Comparison of ENCODE assay signal across 8 cellular contexts in genomic region chr6:27188206-27188884, GRCh38. TPM values are rescaled to one million over a fixed set of nuclear protein-coding genes. Genes with fewer than 3 reads are reported as not detected.
DNase-seq lines count a peak whose midpoint lies in the region; ATAC-seq and TF ChIP-seq lines count a peak whose summit lies in the region.

No MANE protein-coding gene starts in this region.

- H3K4me1 ChIP-seq in tibial nerve: peaks cover 0 to 12% (median 0%) of the 10 kb centered on the region in 4 donors

- H3K36me3 ChIP-seq in tibial nerve: no peaks in the 10 kb centered on the region

- H3K4me1 Mint-ChIP-seq in activated CD4-positive, alpha-beta memory T cell treated with anti-CD3 and anti-CD28 coated beads, Interleukin-2, amount 10 ng/mL, durations not matched to agents 7 days and 5 days: peaks cover 13% of the 10 kb centered on the region

- H3K27ac ChIP-seq in epithelial cell of prostate (peak overlapping the region; percentile 79), tibial nerve (peak overlapping the region; percentile 50 to 86 (median 73))

- TF ChIP-seq EP300 in tibial nerve (IDR thresholded peaks at IDR 0.05): peak in 1 of 2 donors; percentile 26

- TF ChIP-seq CTCF in AG04449 (IDR thresholded peaks at IDR 0.05; ENCODE audit: insufficient read depth, low read length, missing control alignments): no peak
- TF ChIP-seq CTCF in tibial nerve (IDR thresholded peaks at IDR 0.05): no peak

- POLR2A ChIA-PET in AG04449 (lab: Yijun Ruan, JAX): interaction anchor here (0.6 to 1.5 kb wide), 2 partner anchors 11 to 702 kb away, joined by 4 to 7 read pairs; a partner anchor contains a TSS
- POLR2A ChIA-PET in activated CD4-positive, alpha-beta memory T cell treated with anti-CD3 and anti-CD28 coated beads, Interleukin-2, amount 10 ng/mL, durations not matched to agents 7 days and 5 days (lab: Charles Lee): interaction anchor here (0.8 to 1.7 kb wide), 8 partner anchors 11 to 705 kb away, joined by 3 to 5 read pairs (median 3); a partner anchor contains a TSS

- no peaks in the 10 kb centered on the region for H3K27me3 ChIP-seq in tibial nerve

- peak overlapping the region; percentile 62 for H3K27ac Mint-ChIP-seq in activated CD4-positive, alpha-beta memory T cell treated with anti-CD3 and anti-CD28 coated beads, Interleukin-2, amount 10 ng/mL, durations not matched to agents 7 days and 5 days

- no peaks in the 10 kb centered on the region for H3K9me3 Mint-ChIP-seq in activated CD4-positive, alpha-beta memory T cell treated with anti-CD3 and anti-CD28 coated beads, Interleukin-2, amount 10 ng/mL, durations not matched to agents 7 days and 5 days

- 1% methylated on average over 25 of the region's 25 CpGs for WGBS in tibial nerve, 2 donors

- H3K9me3 ChIP-seq in tibial nerve: no peaks in the 10 kb centered on the region

- CTCF ChIA-PET in AG04449 (lab: Yijun Ruan, JAX): interaction anchor here (0.6 to 2.1 kb wide), 17 partner anchors 11 to 707 kb away, joined by 3 to 17 read pairs (median 4); a partner anchor contains a TSS
- CTCF ChIA-PET in activated CD4-positive, alpha-beta memory T cell treated with anti-CD3 and anti-CD28 coated beads, Interleukin-2, amount 10 ng/mL, durations not matched to agents 7 days and 5 days (lab: Charles Lee): interaction anchor here (0.6 to 1.4 kb wide), 8 partner anchors 11 to 619 kb away, joined by 3 to 8 read pairs (median 5); a partner anchor contains a TSS

- no peak for TF ChIP-seq POLR2A in tibial nerve (IDR thresholded peaks at IDR 0.05)

- H3K4me3 Mint-ChIP-seq in activated CD4-positive, alpha-beta memory T cell treated with anti-CD3 and anti-CD28 coated beads, Interleukin-2, amount 10 ng/mL, durations not matched to agents 7 days and 5 days: peak overlapping the region; percentile 90

- H3K4me3 ChIP-seq in AG04449 (ENCODE audit: low read depth, low read length): peak overlapping the region; percentile 75
- peak overlapping the region; percentile 34 to 74 (median 50) for H3K4me3 ChIP-seq in tibial nerve

- H3K36me3 Mint-ChIP-seq in activated CD4-positive, alpha-beta memory T cell treated with anti-CD3 and anti-CD28 coated beads, Interleukin-2, amount 10 ng/mL, durations not matched to agents 7 days and 5 days (ENCODE audit: low read depth): no peaks in the 10 kb centered on the region

- H3K27me3 Mint-ChIP-seq in activated CD4-positive, alpha-beta memory T cell treated with anti-CD3 and anti-CD28 coated beads, Interleukin-2, amount 10 ng/mL, durations not matched to agents 7 days and 5 days: peaks cover 5% of the 10 kb centered on the region

- peak; percentile 94 for ATAC-seq in GM18511 (IDR thresholded peaks at IDR 0.05; ENCODE audit: unreplicated experiment)
- ATAC-seq in HG02870 (IDR thresholded peaks at IDR 0.05; ENCODE audit: unreplicated experiment): peak; percentile 90

- DNase-seq in AG04449 (ENCODE audit: low read depth, low spot score): peak; percentile 38
- DNase-seq in NCI-H2227 (lab: John Stamatoyannopoulos, UW; ENCODE audit: unreplicated experiment): peak; percentile 53
- peak; percentile 40 for DNase-seq in activated CD4-positive, alpha-beta memory T cell treated with anti-CD3 and anti-CD28 coated beads, Interleukin-2, amount 10 ng/mL, durations not matched to agents 7 days and 5 days
- peak; percentile 20 for DNase-seq in epithelial cell of prostate (ENCODE audit: low read depth, low spot score)
- DNase-seq in mucosa of gallbladder (ENCODE audit: low spot score): peak; percentile 55
- peak in 1 of 2 donors; percentile 51 for DNase-seq in tibial nerve (ENCODE audit: low spot score in 2 of 2)

RNA-seq across cellular contexts. Expression of gene PRSS16, which starts 59.2 kb away (rescaled TPM):
- total RNA-seq in activated CD4-positive, alpha-beta memory T cell treated with anti-CD3 and anti-CD28 coated beads, Interleukin-2, amount 10 ng/mL, durations not matched to agents 7 days and 5 days: 1 to 10 TPM; 1.3 to 1.6 TPM
- total RNA-seq in mucosa of gallbladder (35.1 TPM), tibial nerve (not detected)

Comparison
In these comparisons a context has a peak if more than half of its experiments do, and no peak if none do; other contexts are left out.
1. RNA of gene PRSS16, which starts 59.2 kb away (total RNA-seq): 35.1 TPM in mucosa of gallbladder (single experiment); 1.3 to 1.6 TPM in activated CD4-positive, alpha-beta memory T cell treated with anti-CD3 and anti-CD28 coated beads, Interleukin-2, amount 10 ng/mL, durations not matched to agents 7 days and 5 days and not detected in tibial nerve; every median in the first group is over 10 times any median in the second.